In genomic region chr3:46386206-46386605, GRCh38 we compare ENCODE assay signal across 14 cellular contexts. TPM values are rescaled to one million over a fixed set of nuclear protein-coding genes. Genes with fewer than 3 reads are reported as not detected.
A peak's percentile ranks its signal among the peaks of the same experiment; 100 is the strongest.
DNase-seq lines count a peak whose midpoint lies in the region; ATAC-seq and TF ChIP-seq lines count a peak whose summit lies in the region.
"Had no signal": no experiment of that assay in that cellular context is flagged by ENCODE, and none has a peak within 500 bp of the region (broad histone marks: within the 10 kb centered on the region; RNA-seq: fewer than 3 reads in every experiment).

No MANE protein-coding gene starts in this region.

- BruUV-seq in mammary epithelial cell (replicated peaks; lab: Mats Ljungman, UMichigan), result no TSS peak

- intact Hi-C loops in mammary epithelial cell (cut with micrococcal nuclease), result loop anchor here (1.0 to 2.0 kb wide), 2 partner anchors 36 to 57 kb away; no protein-coding TSS in a partner anchor
- intact Hi-C loops in prostate gland (cut with DNase I), result no loop called here
- intact Hi-C loops in aorta (cut with DNase I), result no loop called here

- WGBS in mammary epithelial cell (ENCODE audit: low coverage, missing lambda C conversion rate), result 3% methylated on average over 4 of the region's 4 CpGs
- WGBS in prostate gland, result 27% methylated on average over 4 of the region's 4 CpGs
- 58 to 67% methylated on average over 4 of the region's 4 CpGs for WGBS in aorta, 2 donors

- in situ Hi-C loops in mammary epithelial cell (cut with MboI; ENCODE audit: low sequenced_read_pairs in 2 of 2), result no loop called here

- H3K79me2 ChIP-seq in mammary epithelial cell (ENCODE audit: insufficient read depth, low read length), result no peaks in the 10 kb centered on the region

- no peak for TF ChIP-seq POLR2A in prostate gland (IDR thresholded peaks at IDR 0.05)

- ATAC-seq in GM18873 (IDR thresholded peaks at IDR 0.05; ENCODE audit: low FRiP score, unreplicated experiment), result no peak
- no peak for ATAC-seq in aorta (ENCODE audit: low FRiP score)
- ATAC-seq: A549 had no signal

- H3K27ac ChIP-seq in mammary epithelial cell (ENCODE audit: insufficient read depth, low read depth, low read length), result peak overlapping the region; percentile 64
- no peak overlapping the region for H3K27ac ChIP-seq in prostate gland
- no peak overlapping the region for H3K27ac ChIP-seq in aorta (ENCODE audit: low read depth in 1 of 2, low read length in 2 of 2)
- H3K27ac ChIP-seq: A549, adrenal gland, neural progenitor cell had no signal

- no peak for TF ChIP-seq CTCF in mammary epithelial cell (conservative IDR thresholded peaks at IDR 0.05 in 1 of 2, IDR thresholded peaks at IDR 0.05 in 1 of 2; ENCODE audit: extremely low read depth in 1 of 2, insufficient read depth in 1 of 2, low read depth in 1 of 2, low read length in 2 of 2)
- TF ChIP-seq CTCF in prostate gland (IDR thresholded peaks at IDR 0.05), result no peak

- H3K27me3 ChIP-seq in mammary epithelial cell (ENCODE audit: insufficient read depth, low read length) (no peaks in the 10 kb centered on the region), prostate gland (replicated peaks; ENCODE audit: insufficient read depth) (no peaks in the 10 kb centered on the region), aorta (ENCODE audit: control insufficient read depth in 1 of 2, insufficient read depth in 2 of 2, low read length in 1 of 2) (peaks cover 0 to 3% of the 10 kb centered on the region in 2 donors)
- H3K27me3 ChIP-seq: neural progenitor cell had no signal

- peak overlapping the region; percentile 29 for H3K4me2 ChIP-seq in mammary epithelial cell (ENCODE audit: insufficient read depth, low read depth, low read length)
- H3K4me2 ChIP-seq: A549, neural progenitor cell had no signal

- dilution Hi-C loops in mammary epithelial cell (cut with HindIII; ENCODE audit: low sequenced_read_pairs), result no loop called here

- H3K4me1 ChIP-seq in mammary epithelial cell (ENCODE audit: insufficient read depth, low read length) (peaks cover 20% of the 10 kb centered on the region), prostate gland (replicated peaks) (peaks cover 7% of the 10 kb centered on the region), aorta (ENCODE audit: control insufficient read depth in 1 of 2, insufficient read depth in 2 of 2, low read length in 2 of 2) (no peaks in the 10 kb centered on the region)
- H3K4me1 ChIP-seq: A549, adrenal gland, neural progenitor cell had no signal

- no peaks in the 10 kb centered on the region for H4K20me1 ChIP-seq in mammary epithelial cell (ENCODE audit: insufficient read depth, low read length)

- H3K4me3 ChIP-seq in mammary epithelial cell (replicated peaks in 1 of 3; ENCODE audit: insufficient read depth in 1 of 3, low read depth in 2 of 3, low read length in 3 of 3) (peak overlapping the region in 1 of 3 experiments; percentile 6), prostate gland (no peak overlapping the region), aorta (ENCODE audit: low read length in 2 of 2) (no peak overlapping the region)
- H3K4me3 ChIP-seq: A549, adrenal gland, neural progenitor cell had no signal

- peak overlapping the region; percentile 13 for H2AFZ ChIP-seq in mammary epithelial cell (ENCODE audit: low read depth, low read length)
- H2AFZ ChIP-seq: neural progenitor cell had no signal

- peaks cover 8% of the 10 kb centered on the region for H3K9me3 ChIP-seq in mammary epithelial cell (replicated peaks; ENCODE audit: insufficient read depth, low read length)
- H3K9me3 ChIP-seq in prostate gland, result no peaks in the 10 kb centered on the region
- H3K9me3 ChIP-seq in aorta (ENCODE audit: control insufficient read depth, low read length), result peaks cover 3% of the 10 kb centered on the region
- H3K9me3 ChIP-seq: A549, adrenal gland had no signal

- H3K9ac ChIP-seq in mammary epithelial cell (ENCODE audit: insufficient read depth, low read length), result no peak overlapping the region
- H3K9ac ChIP-seq: neural progenitor cell had no signal

- CTCF ChIA-PET in mammary epithelial cell (lab: Charles Lee; ENCODE audit: low non-redundant PET), result no interaction called here

- H3K36me3 ChIP-seq in mammary epithelial cell (ENCODE audit: insufficient read depth, low read length) (no peaks in the 10 kb centered on the region), prostate gland (no peaks in the 10 kb centered on the region), aorta (ENCODE audit: control insufficient read depth in 1 of 2, insufficient read depth in 2 of 2, low read length in 1 of 2) (no peaks in the 10 kb centered on the region)
- H3K36me3 ChIP-seq: adrenal gland, neural progenitor cell had no signal

- DNase-seq in NCI-H1417 (lab: John Stamatoyannopoulos, UW) (peak; percentile 2 to 57 (median 32)), NCI-H1417 treated with DMSO at 0.1 percent for 48 hours (lab: John Stamatoyannopoulos, UW) (no peak), M059J (ENCODE audit: low read depth) (peak; percentile 86), mammary epithelial cell (peak; percentile 99), prostate gland (ENCODE audit: low spot score) (peak; percentile 42), SHP77 (lab: John Stamatoyannopoulos, UW) (no peak), aorta (no peak)
- DNase-seq: adrenal gland; stimulated activated CD8-positive, alpha-beta memory T cell treated with anti-CD3 and anti-CD28 coated beads, Interleukin-4, amount 100 ng/mL, for 48 hours had no signal

RNA-seq across cellular contexts. Expression of gene CCR5, which starts 15.5 kb away (rescaled TPM):
- not detected in 2 replicates for total RNA-seq in M059J (2014; rRNA removed; shearing (Covaris generic))
- not detected for total RNA-seq in mammary epithelial cell
- not detected for polyA plus RNA-seq in mammary epithelial cell
- polyA minus RNA-seq in mammary epithelial cell, result not detected
- total RNA-seq in prostate gland, result under 1 TPM; 0.55 to 0.68 TPM
- 1 to 10 TPM; 4.1 to 5.7 TPM for total RNA-seq in aorta
- 1 to 10 TPM in 1 of 2 donors, under 1 TPM in 1; 0.05 to 2.1 TPM for polyA plus RNA-seq in aorta
- total RNA-seq: glomerular endothelial cell had no signal
- polyA plus RNA-seq: A549, IgD-negative memory B cell had no signal

RNA-seq across cellular contexts. Expression of gene CCRL2, which starts 20.9 kb away (rescaled TPM):
- total RNA-seq in M059J (2014; rRNA removed; shearing (Covaris generic)), result 0.27 and 1.0 TPM in 2 replicates
- total RNA-seq in mammary epithelial cell (not detected), prostate gland (under 1 TPM; 0.09 to 0.45 TPM), aorta (1 to 10 TPM; 3.1 to 5.1 TPM)
- polyA plus RNA-seq in mammary epithelial cell (not detected), aorta (1 to 10 TPM in 1 of 2 donors, under 1 TPM in 1; 0.59 to 1.8 TPM)
- not detected for polyA minus RNA-seq in mammary epithelial cell
- polyA plus RNA-seq: A549 had no signal

RNA-seq across cellular contexts. Expression of gene CCR2, which starts 32.3 kb away (rescaled TPM):
- total RNA-seq in M059J (2014; rRNA removed; shearing (Covaris generic)), result 0.12 TPM in 1 of 2 replicates, not detected in the other
- total RNA-seq in mammary epithelial cell (not detected), prostate gland (1 to 10 TPM; 1.0 to 6.5 TPM), aorta (1 to 10 TPM; 2.8 to 6.2 TPM)
- polyA plus RNA-seq in mammary epithelial cell (not detected), aorta (under 1 TPM in 1 of 2 donors, not detected in 1; 0.18 TPM)
- not detected for polyA minus RNA-seq in mammary epithelial cell
- total RNA-seq: glomerular endothelial cell had no signal
- polyA plus RNA-seq: A549 had no signal

Comparison
In these comparisons a context has a peak if more than half of its experiments do, and no peak if none do; other contexts are left out.
1. DNase-seq: peak in NCI-H1417 (3 of 3), M059J (single experiment), mammary epithelial cell (single experiment) and prostate gland (single experiment); none in NCI-H1417 treated with DMSO at 0.1 percent for 48 hours (single experiment), SHP77 (0 of 2) and aorta (0 of 2).